8 cellular contexts compared by ENCODE assay signal in genomic region chr18:22169011-22169888, GRCh38. TPM values are rescaled to one million over a fixed set of nuclear protein-coding genes. Genes with fewer than 3 reads are reported as not detected.
DNase-seq lines count a peak whose midpoint lies in the region; ATAC-seq and TF ChIP-seq lines count a peak whose summit lies in the region.

Gene GATA6 (plus strand): TSS chr18:22169589. CDS start chr18:22171145, 1,556 bp downstream.

- H2AFZ ChIP-seq in PC-9 = peak within 1 kb of the TSS; percentile 90

- DNase-seq in HT-29 (ENCODE audit: low spot score) (peak; percentile 91), PC-9 (peak; percentile 77 to 84), amniotic stem cell (lab: John Stamatoyannopoulos, UW) (peak; percentile 78), right atrium auricular region (ENCODE audit: low spot score) (peak; percentile 97)

- peak within 1 kb of the TSS; percentile 89 for H3K4me2 ChIP-seq in PC-9

- H3K27ac ChIP-seq in PC-9 = peak within 1 kb of the TSS; percentile 74
- peak within 1 kb of the TSS; percentile 99 to 100 for H3K27ac ChIP-seq in right atrium auricular region
- peak within 1 kb of the TSS; percentile 56 for H3K27ac ChIP-seq in rectal smooth muscle tissue (ENCODE audit: low read depth, low read length)

- POLR2A ChIA-PET in PC-9 (lab: Charles Lee; ENCODE audit: unreplicated experiment) = interaction anchor here (0.7 kb wide), 1 partner anchor 271 kb away, joined by 4 read pairs; no protein-coding TSS in a partner anchor

- H3K79me2 ChIP-seq in PC-9 (ENCODE audit: low read depth) = peaks cover 42% of the 10 kb centered on the region

- no peaks in the 10 kb centered on the region for H3K27me3 ChIP-seq in PC-9 (ENCODE audit: insufficient read depth, low read depth)
- no peaks in the 10 kb centered on the region for H3K27me3 ChIP-seq in right atrium auricular region
- peaks cover 31% of the 10 kb centered on the region for H3K27me3 ChIP-seq in rectal smooth muscle tissue (ENCODE audit: control insufficient read depth, insufficient read depth, low read length)

- BruUV-seq in PC-9 (replicated peaks; lab: Mats Ljungman, UMichigan) = no TSS peak

- H3K9me2 ChIP-seq in PC-9 (ENCODE audit: insufficient read depth) = no peaks in the 10 kb centered on the region

- ATAC-seq in HG03378 (IDR thresholded peaks at IDR 0.05; ENCODE audit: unreplicated experiment) = no peak
- no peak for ATAC-seq in GM19452 (IDR thresholded peaks at IDR 0.05; ENCODE audit: unreplicated experiment)

- H3F3A ChIP-seq in PC-9 (ENCODE audit: insufficient read depth, low read depth) = no peaks in the 10 kb centered on the region

- H3K4me1 ChIP-seq in PC-9 (replicated peaks; ENCODE audit: insufficient read depth) = peaks cover 22% of the 10 kb centered on the region
- peaks cover 0 to 28% of the 10 kb centered on the region in 2 donors for H3K4me1 ChIP-seq in right atrium auricular region
- no peaks in the 10 kb centered on the region for H3K4me1 ChIP-seq in rectal smooth muscle tissue (ENCODE audit: control insufficient read depth, insufficient read depth, low read length)

- H3K9me3 ChIP-seq in PC-9 (ENCODE audit: insufficient read depth, low read depth) = no peaks in the 10 kb centered on the region
- no peaks in the 10 kb centered on the region for H3K9me3 ChIP-seq in right atrium auricular region

- H3K36me3 ChIP-seq in PC-9 (ENCODE audit: low read depth) (no peaks in the 10 kb centered on the region), right atrium auricular region (peaks cover 30% of the 10 kb centered on the region), rectal smooth muscle tissue (ENCODE audit: control insufficient read depth, insufficient read depth, low read length) (no peaks in the 10 kb centered on the region)

- intact Hi-C loops in PC-9 (cut with micrococcal nuclease; ENCODE audit: unreplicated experiment) = loop anchor here (1.0 to 10.0 kb wide), 5 partner anchors 54 to 394 kb away; no protein-coding TSS in a partner anchor

- H3K4me3 ChIP-seq in GM08714 (ENCODE audit: low read length) (peak within 1 kb of the TSS; percentile 56), PC-9 (peak within 1 kb of the TSS; percentile 73), right atrium auricular region (peak within 1 kb of the TSS; percentile 87 to 95), rectal smooth muscle tissue (ENCODE audit: low read length) (peak within 1 kb of the TSS; percentile 93)

- CTCF ChIA-PET in PC-9 (lab: Charles Lee) = no interaction called here

- no peaks in the 10 kb centered on the region for H4K20me1 ChIP-seq in PC-9 (ENCODE audit: insufficient read depth)

- H3K9ac ChIP-seq in rectal smooth muscle tissue (ENCODE audit: low read length) = peak within 1 kb of the TSS; percentile 84

- peak; percentile 45; the same call in 1 of the 2 replicates for TF ChIP-seq CTCF in PC-9 (conservative IDR thresholded peaks at IDR 0.05)
- TF ChIP-seq CTCF in right atrium auricular region (IDR thresholded peaks at IDR 0.05) = peak in 1 of 2 donors; percentile 64

RNA-seq across cellular contexts. Expression of gene GATA6, which starts in this region (rescaled TPM):
- 66.5 and 73.8 TPM in 2 replicates for total RNA-seq in HT-29 (2014; rRNA removed; shearing (Covaris generic))
- total RNA-seq in PC-9 (2021) (9.1 and 12.3 TPM in 2 replicates), right atrium auricular region (10 to 100 TPM; 88.7 to 95.5 TPM)
